In the genomic region with DNA sequence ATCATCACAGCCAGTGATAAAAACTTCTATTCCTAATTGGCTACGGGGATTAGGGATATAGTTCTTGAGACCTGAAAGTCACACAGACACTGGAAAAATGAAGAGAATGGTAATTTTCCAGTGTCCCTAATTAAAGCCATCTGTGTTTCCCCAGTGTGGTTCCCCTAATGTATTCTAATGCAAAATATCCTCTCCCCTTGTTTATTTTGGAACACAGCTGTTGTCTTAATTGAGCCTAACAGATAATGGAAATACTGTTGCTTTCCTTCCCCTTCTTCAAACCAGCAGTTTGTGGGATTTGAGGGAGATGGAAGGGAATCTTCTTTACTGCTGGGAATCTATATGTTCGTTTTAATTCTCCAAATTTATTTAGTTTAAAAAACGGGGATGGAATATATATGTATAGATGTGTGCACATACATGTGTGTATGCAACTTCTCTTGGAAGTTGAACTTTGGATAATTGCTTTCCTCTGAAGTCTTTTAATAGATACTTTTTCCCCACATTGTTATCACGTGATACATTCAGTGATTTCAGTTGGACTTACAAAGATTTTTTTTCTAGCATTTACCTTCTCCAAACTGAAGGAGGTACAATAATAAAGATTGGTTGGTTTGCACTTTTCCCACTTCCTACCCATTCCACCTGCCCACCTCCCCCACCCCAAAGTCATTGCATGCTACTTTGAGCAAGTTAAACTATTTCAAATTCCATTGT, we compare ENCODE assay signal across 15 cellular contexts.
A peak's percentile ranks its signal among the peaks of the same experiment; 100 is the strongest.
DNase-seq lines count a peak whose midpoint lies in the region; ATAC-seq and TF ChIP-seq lines count a peak whose summit lies in the region.
"Had no signal": no experiment of that assay in that cellular context is flagged by ENCODE, and none has a peak within 500 bp of the region (broad histone marks: within the 10 kb centered on the region; RNA-seq: fewer than 3 reads in every experiment).

No MANE protein-coding gene starts in this region.

- H3F3A ChIP-seq in GM23338 (replicated peaks; ENCODE audit: low read depth) = no peaks in the 10 kb centered on the region
- H3F3A ChIP-seq in SK-N-SH (replicated peaks; ENCODE audit: insufficient read depth) = no peaks in the 10 kb centered on the region

- H3K4me1 ChIP-seq in GM23338 (ENCODE audit: insufficient read depth) (peaks cover 9% of the 10 kb centered on the region; the same call in 1 of the 2 replicates), SK-N-SH (ENCODE audit: control insufficient read depth in 1 of 2, insufficient read depth in 2 of 2, low read depth in 1 of 2, low read length in 1 of 2) (no peaks in the 10 kb centered on the region; a peak in 1 of 4 replicates), Caco-2 (peaks cover 4% of the 10 kb centered on the region)
- H3K4me1 ChIP-seq: BLaER1 had no signal

- H3K9me2 ChIP-seq in GM23338 (ENCODE audit: insufficient read depth) (peaks cover 7% of the 10 kb centered on the region; the same call in 1 of the 2 replicates), SK-N-SH (no peaks in the 10 kb centered on the region)

- H3K27ac ChIP-seq in GM23338 (ENCODE audit: low read depth) (no peak overlapping the region), SK-N-SH (ENCODE audit: low read depth in 2 of 2, low read length in 1 of 2) (peak overlapping the region in 1 of 2 experiments; percentile 50; a peak in 1 of 4 replicates)
- H3K27ac ChIP-seq: BLaER1, GM23248 had no signal

- H3K36me3 Mint-ChIP-seq in GM23338 (ENCODE audit: low read depth) (peaks cover 2% of the 10 kb centered on the region; the same call in 1 of the 3 replicates), Caco-2 (ENCODE audit: insufficient read depth, unreplicated experiment) (no peaks in the 10 kb centered on the region)

- H2AFZ ChIP-seq in GM23338 (no peak overlapping the region), SK-N-SH (ENCODE audit: low read depth) (no peak overlapping the region)
- H2AFZ ChIP-seq: GM23248 had no signal

- peak overlapping the region; percentile 42 for H3K4me2 ChIP-seq in GM23338
- H3K4me2 ChIP-seq in SK-N-SH = no peak overlapping the region
- H3K4me2 ChIP-seq: BLaER1 had no signal

- under 1% methylated on average over 4 of the region's 4 CpGs for WGBS in SK-N-SH (ENCODE audit: low lambda C conversion rate)

- CTCF ChIA-PET in SK-N-SH (lab: Yijun Ruan, JAX) (interaction anchor here (0.7 to 1.1 kb wide), 2 partner anchors 9 to 10 kb away, joined by 3 read pairs; no protein-coding TSS in a partner anchor), Caco-2 (lab: Charles Lee) (no interaction called here)

- no peaks in the 10 kb centered on the region; the same call in 2 of the 3 replicates for H3K9me3 Mint-ChIP-seq in GM23338
- no peaks in the 10 kb centered on the region for H3K9me3 Mint-ChIP-seq in Caco-2 (ENCODE audit: unreplicated experiment)

- POLR2A ChIA-PET in SK-N-SH (lab: Yijun Ruan, JAX) = no interaction called here
- POLR2A ChIA-PET in Caco-2 (lab: Charles Lee) = no interaction called here

- TF ChIP-seq CTCF in GM23338 (conservative IDR thresholded peaks at IDR 0.05; ENCODE audit: low read depth in 2 of 2) (no peak), SK-N-SH (IDR thresholded peaks at IDR 0.05) (no peak), Caco-2 (IDR thresholded peaks at IDR 0.05; ENCODE audit: insufficient read depth in 1 of 2, low read depth in 1 of 2, low read length in 1 of 2, severe bottlenecking in 1 of 2, unreplicated experiment in 1 of 2) (no peak)

- peak; percentile 66 for ATAC-seq in GM23338

- no peaks in the 10 kb centered on the region; the same call in 1 of the 2 replicates for H3K9me3 ChIP-seq in SK-N-SH
- H3K9me3 ChIP-seq in Caco-2 = no peaks in the 10 kb centered on the region; the same call in 1 of the 2 replicates
- H3K9me3 ChIP-seq: BLaER1, MG63 had no signal

- H4K20me1 ChIP-seq in GM23338 (replicated peaks; ENCODE audit: insufficient read depth) (no peaks in the 10 kb centered on the region), SK-N-SH (ENCODE audit: insufficient read depth) (no peaks in the 10 kb centered on the region)
- H4K20me1 ChIP-seq: BLaER1 had no signal

- DNase-seq in GM23338 (ENCODE audit: low spot score) (peak; percentile 40), NCI-H146 treated with DMSO at 0.1 percent for 48 hours (lab: John Stamatoyannopoulos, UW; ENCODE audit: unreplicated experiment) (peak; percentile 14), SK-N-SH (peak; percentile 65), iPS-NIHi11 (ENCODE audit: low spot score) (peak; percentile 14), islet precursor cell (no peak), NCI-H2196 (lab: John Stamatoyannopoulos, UW; ENCODE audit: unreplicated experiment) (no peak), Caco-2 (no peak)
- DNase-seq: EL, GM23248, HFFc6, MG63, NCI-H226, NCI-H774, SHP77 treated with DMSO at 0.1 percent for 48 hours had no signal

- TF ChIP-seq EP300 in SK-N-SH (IDR thresholded peaks at IDR 0.05; ENCODE audit: borderline replicate concordance in 1 of 2, low read depth in 1 of 2, low read length in 1 of 2) = peak in 1 of 2 experiments; percentile 50; a peak in 1 of 4 replicates

- H3K4me3 ChIP-seq in GM23338 (no peak overlapping the region; the same call in 1 of the 2 replicates), SK-N-SH (ENCODE audit: low read depth in 2 of 2, low read length in 1 of 2) (no peak overlapping the region), Caco-2 (ENCODE audit: low read depth, low read length) (no peak overlapping the region)
- H3K4me3 ChIP-seq: BLaER1, GM23248, MG63 had no signal

- no TSS peak for BruUV-seq in Caco-2 (replicated peaks; lab: Mats Ljungman, UMichigan)

- H3K27me3 Mint-ChIP-seq in GM23338 (ENCODE audit: insufficient read depth, low read depth, poor library complexity) = no peaks in the 10 kb centered on the region
- peaks cover 4% of the 10 kb centered on the region for H3K27me3 Mint-ChIP-seq in Caco-2 (ENCODE audit: insufficient read depth, unreplicated experiment)

- H3K27me3 ChIP-seq in GM23338 (ENCODE audit: insufficient read depth) = no peaks in the 10 kb centered on the region
- no peaks in the 10 kb centered on the region for H3K27me3 ChIP-seq in SK-N-SH (ENCODE audit: insufficient read depth)
- H3K27me3 ChIP-seq in Caco-2 (replicated peaks; ENCODE audit: control insufficient read depth, insufficient read depth, low read length) = no peaks in the 10 kb centered on the region
- H3K27me3 ChIP-seq: BLaER1, MG63 had no signal

- H3K4me3 Mint-ChIP-seq in GM23338 (peak overlapping the region; percentile 15; the same call in 1 of the 3 replicates), Caco-2 (ENCODE audit: unreplicated experiment) (no peak overlapping the region)
- H3K4me3 Mint-ChIP-seq: HFFc6 had no signal

- peaks cover 28% of the 10 kb centered on the region for H3K4me1 Mint-ChIP-seq in GM23338
- no peaks in the 10 kb centered on the region for H3K4me1 Mint-ChIP-seq in Caco-2 (ENCODE audit: low read depth, unreplicated experiment)

- TF ChIP-seq RAD21 in SK-N-SH (IDR thresholded peaks at IDR 0.05; ENCODE audit: low read length) = no peak

- no peaks in the 10 kb centered on the region for H3K79me2 ChIP-seq in GM23338 (replicated peaks; ENCODE audit: insufficient read depth)
- H3K79me2 ChIP-seq in SK-N-SH (ENCODE audit: insufficient read depth) = no peaks in the 10 kb centered on the region

- no peak overlapping the region for H3K27ac Mint-ChIP-seq in GM23338
- no peak overlapping the region for H3K27ac Mint-ChIP-seq in Caco-2 (ENCODE audit: unreplicated experiment)
- H3K27ac Mint-ChIP-seq: HFFc6 had no signal

- intact Hi-C loops in Caco-2 (cut with micrococcal nuclease; ENCODE audit: unreplicated experiment) = no loop called here

- H3K9ac ChIP-seq in SK-N-SH = no peak overlapping the region
- H3K9ac ChIP-seq: BLaER1, GM23248 had no signal

- no peaks in the 10 kb centered on the region for H3K36me3 ChIP-seq in GM23338 (ENCODE audit: insufficient read depth)
- H3K36me3 ChIP-seq in SK-N-SH (replicated peaks in 1 of 2; ENCODE audit: control insufficient read depth in 1 of 2, insufficient read depth in 2 of 2, low read length in 1 of 2) = no peaks in the 10 kb centered on the region
- no peaks in the 10 kb centered on the region for H3K36me3 ChIP-seq in Caco-2 (ENCODE audit: control insufficient read depth, insufficient read depth, low read length)
- H3K36me3 ChIP-seq: BLaER1, MG63 had no signal

TF ChIP-seq in GM23338, 12 proteins besides CTCF, POLR2A, EP300 and RAD21 (continues in another document):
- TF ChIP-seq EZH2phosphoT487 (IDR thresholded peaks at IDR 0.05; ENCODE audit: unreplicated experiment) = no peak

TF ChIP-seq in SK-N-SH, 30 proteins besides CTCF, POLR2A, EP300 and RAD21:
- TF ChIP-seq GATA2 (CRISPR knock-in tag; IDR thresholded peaks at IDR 0.05) (peak; percentile 56), CHD2 (IDR thresholded peaks at IDR 0.05; ENCODE audit: low read length, partially characterized antibody) (peak; percentile 32), TCF12 (IDR thresholded peaks at IDR 0.05) (peak; percentile 24; the same call in 1 of the 2 replicates), ELF1 (IDR thresholded peaks at IDR 0.05) (no peak)

Comparison
In these comparisons a context has a peak if more than half of its experiments do, and no peak if none do; other contexts are left out.
1. DNase-seq: peak in GM23338 (single experiment), NCI-H146 treated with DMSO at 0.1 percent for 48 hours (single experiment), SK-N-SH (single experiment) and iPS-NIHi11 (single experiment); none in islet precursor cell (single experiment), NCI-H2196 (single experiment) and Caco-2 (0 of 2).